In genomic region chr7:42090806-42091205, GRCh38 we compare ENCODE assay signal across 21 cellular contexts.
DNase-seq lines count a peak whose midpoint lies in the region; ATAC-seq and TF ChIP-seq lines count a peak whose summit lies in the region.
"Had no signal": no experiment of that assay in that cellular context is flagged by ENCODE, and none has a peak within 500 bp of the region (broad histone marks: within the 10 kb centered on the region; RNA-seq: fewer than 3 reads in every experiment).

No MANE protein-coding gene starts in this region.

- peak overlapping the region; percentile 91 for H3K27ac Mint-ChIP-seq in mesothelial cell of epicardium
- H3K27ac Mint-ChIP-seq in type B pancreatic cell: peak overlapping the region; percentile 63
- H3K27ac Mint-ChIP-seq: activated CD4-positive, alpha-beta T cell treated with anti-CD3 and anti-CD28 coated beads, Interleukin-2, amount 10 ng/mL, durations not matched to agents 24 days and 14 days; activated T-cell treated with anti-CD3 and anti-CD28 coated beads, Interleukin-2, amount 50 U/mL, for 24 hours had no signal

- CTCF ChIA-PET in IMR-90 (lab: Yijun Ruan, JAX): no interaction called here

- no peak for TF ChIP-seq RAD21 in IMR-90 (IDR thresholded peaks at IDR 0.05; ENCODE audit: low read length)

- no peak overlapping the region for H3K4me2 ChIP-seq in IMR-90 (ENCODE audit: low read depth, low read length)

- no peak overlapping the region for H3K18ac ChIP-seq in IMR-90 (ENCODE audit: low read depth, low read length)

- H4K20me1 ChIP-seq in IMR-90 (ENCODE audit: insufficient read depth, low read length): peaks cover 18% of the 10 kb centered on the region

- in situ Hi-C loops in IMR-90 (cut with MboI; ENCODE audit: low sequenced_read_pairs): no loop called here

- H4K91ac ChIP-seq in IMR-90 (ENCODE audit: insufficient read depth, low read depth, low read length): 0 out of 2 replicates have a peak overlapping the region, but pooled peaks have one; percentile 36

- POLR2A ChIA-PET in IMR-90 (lab: Charles Lee; ENCODE audit: unreplicated experiment): no interaction called here

- no peak for TF ChIP-seq EP300 in esophagus muscularis mucosa (IDR thresholded peaks at IDR 0.05)

- no peak overlapping the region for H2AFZ ChIP-seq in IMR-90 (replicated peaks; ENCODE audit: low read length, poor library complexity)

- 0 out of 2 replicates have a peak overlapping the region, but pooled peaks have one; percentile 3 for H2BK20ac ChIP-seq in IMR-90 (ENCODE audit: low read depth, low read length)

- TF ChIP-seq CTCF in IMR-90 (conservative IDR thresholded peaks at IDR 0.05; ENCODE audit: low read depth, low read length) (no peak), esophagus muscularis mucosa (IDR thresholded peaks at IDR 0.05) (no peak), mesothelial cell of epicardium (IDR thresholded peaks at IDR 0.05; ENCODE audit: unreplicated experiment) (no peak), type B pancreatic cell (conservative IDR thresholded peaks at IDR 0.05) (no peak), spleen (IDR thresholded peaks at IDR 0.05 in 8 of 11, conservative IDR thresholded peaks at IDR 0.05 in 3 of 11) (no peak)

- H3K4me1 ChIP-seq in IMR-90 (ENCODE audit: control insufficient read depth, insufficient read depth, low read length) (peaks cover 19% of the 10 kb centered on the region), esophagus muscularis mucosa (peaks cover under 1 to 60% (median 42%) of the 10 kb centered on the region in 4 donors), spleen (no peaks in the 10 kb centered on the region)
- H3K4me1 ChIP-seq: gastrocnemius medialis had no signal

- dilution Hi-C loops in IMR-90 (cut with HindIII; ENCODE audit: low sequenced_read_pairs, unreplicated experiment): no loop called here

- no peak overlapping the region for H2BK120ac ChIP-seq in IMR-90 (ENCODE audit: low read depth, low read length)

- peaks cover 53% of the 10 kb centered on the region for H3K4me1 Mint-ChIP-seq in mesothelial cell of epicardium
- peaks cover 70% of the 10 kb centered on the region for H3K4me1 Mint-ChIP-seq in type B pancreatic cell (ENCODE audit: unreplicated experiment)
- H3K4me1 Mint-ChIP-seq: activated CD4-positive, alpha-beta T cell treated with anti-CD3 and anti-CD28 coated beads, Interleukin-2, amount 10 ng/mL, durations not matched to agents 24 days and 14 days had no signal

- TF ChIP-seq POLR2A in IMR-90 (IDR thresholded peaks at IDR 0.05; ENCODE audit: low read depth, low read length) (no peak), esophagus muscularis mucosa (IDR thresholded peaks at IDR 0.05; ENCODE audit: low read depth) (no peak), spleen (IDR thresholded peaks at IDR 0.05) (no peak)

- H3K79me1 ChIP-seq in IMR-90 (ENCODE audit: low read depth in 1 of 2, low read length in 2 of 2): peaks cover 9 to 57% of the 10 kb centered on the region in 2 experiments; a peak in 2 of 4 replicates

- no peak overlapping the region for H3K56ac ChIP-seq in IMR-90 (ENCODE audit: extremely low read depth, insufficient read depth, low read length)

- H3K4me3 Mint-ChIP-seq in mesothelial cell of epicardium (no peak overlapping the region), type B pancreatic cell (no peak overlapping the region)
- H3K4me3 Mint-ChIP-seq: activated CD4-positive, alpha-beta T cell treated with anti-CD3 and anti-CD28 coated beads, Interleukin-2, amount 10 ng/mL, durations not matched to agents 24 days and 14 days; activated T-cell treated with anti-CD3 and anti-CD28 coated beads, Interleukin-2, amount 50 U/mL, for 24 hours had no signal

- H3K4me3 ChIP-seq in IMR-90 (ENCODE audit: insufficient read depth, low read depth, low read length): no peak overlapping the region
- no peak overlapping the region for H3K4me3 ChIP-seq in esophagus muscularis mucosa
- no peak overlapping the region for H3K4me3 ChIP-seq in spleen
- H3K4me3 ChIP-seq: gastrocnemius medialis had no signal

- H3K36me3 Mint-ChIP-seq in mesothelial cell of epicardium (peaks cover 4% of the 10 kb centered on the region), type B pancreatic cell (peaks cover 42% of the 10 kb centered on the region)

- H3K9me3 Mint-ChIP-seq in mesothelial cell of epicardium (peaks cover 5% of the 10 kb centered on the region), type B pancreatic cell (no peaks in the 10 kb centered on the region)
- H3K9me3 Mint-ChIP-seq: activated CD4-positive, alpha-beta T cell treated with anti-CD3 and anti-CD28 coated beads, Interleukin-2, amount 10 ng/mL, durations not matched to agents 24 days and 14 days; activated T-cell treated with anti-CD3 and anti-CD28 coated beads, Interleukin-2, amount 50 U/mL, for 24 hours had no signal

- no peak overlapping the region for H3K9ac ChIP-seq in IMR-90 (ENCODE audit: low read depth, low read length)

- no peaks in the 10 kb centered on the region; the same call in 1 of the 2 replicates for H3K36me3 ChIP-seq in IMR-90 (ENCODE audit: control insufficient read depth, insufficient read depth, low read length)
- H3K36me3 ChIP-seq in esophagus muscularis mucosa: peaks cover 0 to 4% (median 0%) of the 10 kb centered on the region in 4 donors
- H3K36me3 ChIP-seq in spleen: no peaks in the 10 kb centered on the region
- H3K36me3 ChIP-seq: gastrocnemius medialis had no signal

- H2BK15ac ChIP-seq in IMR-90 (ENCODE audit: low read depth, low read length): no peak overlapping the region

- peak overlapping the region; percentile 30 for H2AK5ac ChIP-seq in IMR-90 (ENCODE audit: low read depth, low read length)

- BruUV-seq in IMR-90 (replicated peaks; lab: Mats Ljungman, UMichigan): no TSS peak

- H3K27me3 Mint-ChIP-seq in mesothelial cell of epicardium (ENCODE audit: low read depth) (no peaks in the 10 kb centered on the region), type B pancreatic cell (peaks cover 3% of the 10 kb centered on the region)
- H3K27me3 Mint-ChIP-seq: activated CD4-positive, alpha-beta T cell treated with anti-CD3 and anti-CD28 coated beads, Interleukin-2, amount 10 ng/mL, durations not matched to agents 24 days and 14 days; activated T-cell treated with anti-CD3 and anti-CD28 coated beads, Interleukin-2, amount 50 U/mL, for 24 hours had no signal

- H3K9me1 ChIP-seq in IMR-90 (ENCODE audit: insufficient read depth, low read length): peaks cover 23% of the 10 kb centered on the region

- peak overlapping the region; percentile 68; the same call in 1 of the 2 replicates for H3K14ac ChIP-seq in IMR-90 (replicated peaks; ENCODE audit: low read depth, low read length)

- no peak for DNase-seq in IMR-90
- DNase-seq in esophagus muscularis mucosa (ENCODE audit: extremely low spot score): no peak
- no peak for DNase-seq in mesothelial cell of epicardium (ENCODE audit: low spot score in 2 of 2, unreplicated experiment in 2 of 2)
- no peak for DNase-seq in type B pancreatic cell (ENCODE audit: extremely low spot score, unreplicated experiment)
- DNase-seq in activated CD4-positive, alpha-beta T cell treated with anti-CD3 and anti-CD28 coated beads for 1 hour: no peak
- no peak for DNase-seq in T-helper 1 cell
- DNase-seq in spleen: no peak
- DNase-seq: activated CD4-positive, alpha-beta T cell treated with anti-CD3 and anti-CD28 coated beads, Interleukin-2, amount 10 ng/mL, durations not matched to agents 24 days and 14 days; activated gamma-delta T cell treated with Interleukin-2 at 50 U/mL for 16 hours; activated T-cell treated with anti-CD3 and anti-CD28 coated beads, Interleukin-2, amount 50 U/mL, for 24 hours; C1 segment of cervical spinal cord; dermis blood vessel endothelial cell; gastrocnemius medialis; KG1; MM.1S; NCI-H1436 treated with DMSO at 0.1 percent for 48 hours; NCI-H2107; occipital lobe; stimulated activated CD4-positive, alpha-beta T cell treated with anti-CD3 and anti-CD28 coated beads, Interleukin-1b, Interleukin-23, amount 100 ng/mL, for 48 hours had no signal

- H3K23ac ChIP-seq in IMR-90 (ENCODE audit: low read depth, low read length): peak overlapping the region; percentile 60; the same call in 1 of the 2 replicates

- no peak overlapping the region for H2AK9ac ChIP-seq in IMR-90 (replicated peaks; ENCODE audit: low read depth, low read length, poor library complexity)

- 95% methylated on average over 4 of the region's 5 CpGs; no CpG with 5 or more reads in 1 of the 2 experiments for WGBS in IMR-90 (ENCODE audit: extremely low coverage in 2 of 2, insufficient read length in 1 of 2), 2 experiments
- 92% methylated on average over 5 of the region's 5 CpGs for WGBS in esophagus muscularis mucosa
- WGBS in spleen, 5 donors: 84 to 99% (median 91%) methylated on average over 5 of the region's 5 CpGs

- H3K4ac ChIP-seq in IMR-90 (ENCODE audit: low read depth, low read length): peak overlapping the region; percentile 24; the same call in 1 of the 2 replicates

- H2BK5ac ChIP-seq in IMR-90 (ENCODE audit: low read depth, low read length, poor library complexity, severe bottlenecking): no peak overlapping the region

- intact Hi-C loops in IMR-90 (cut with micrococcal nuclease): no loop called here
- intact Hi-C loops in esophagus muscularis mucosa (cut with DNase I): no loop called here
- intact Hi-C loops in spleen (cut with DNase I; ENCODE audit: low total_unique reads): no loop called here

- no peaks in the 10 kb centered on the region for H3K27me3 ChIP-seq in IMR-90 (ENCODE audit: control insufficient read depth, insufficient read depth, low read length)
- H3K27me3 ChIP-seq in esophagus muscularis mucosa: no peaks in the 10 kb centered on the region
- H3K27me3 ChIP-seq in spleen (replicated peaks in 1 of 7): no peaks in the 10 kb centered on the region
- H3K27me3 ChIP-seq: gastrocnemius medialis had no signal

- ATAC-seq in IMR-90 (ENCODE audit: low read depth): no peak
- ATAC-seq: gastrocnemius medialis, Right ventricle myocardium inferior, SK-N-SH treated with all-trans-retinoic acid at 6 μM for 48 hours had no signal

- no peak overlapping the region; a peak in 1 of 4 replicates for H4K8ac ChIP-seq in IMR-90 (ENCODE audit: low read depth in 2 of 2, low read length in 2 of 2)

- H3K9me3 ChIP-seq in IMR-90 (ENCODE audit: control insufficient read depth, insufficient read depth, low read length) (no peaks in the 10 kb centered on the region), esophagus muscularis mucosa (no peaks in the 10 kb centered on the region), spleen (no peaks in the 10 kb centered on the region)
- H3K9me3 ChIP-seq: gastrocnemius medialis had no signal

- H3K27ac ChIP-seq in IMR-90 (ENCODE audit: insufficient read depth, low read length): peak overlapping the region; percentile 81; the same call in 1 of the 2 replicates
- peak overlapping the region in 3 of 4 donors; percentile 62 to 64 (median 63) for H3K27ac ChIP-seq in esophagus muscularis mucosa (replicated peaks in 1 of 4)
- H3K27ac ChIP-seq in spleen: no peak overlapping the region
- H3K27ac ChIP-seq: gastrocnemius medialis had no signal

- no peak overlapping the region for H4K5ac ChIP-seq in IMR-90 (ENCODE audit: low read depth, low read length)

TF ChIP-seq in IMR-90, 13 proteins besides CTCF, POLR2A, EP300 and RAD21 (continues in another document):
- TF ChIP-seq CHD1 (IDR thresholded peaks at IDR 0.05; ENCODE audit: low read depth, low read length) (no peak), RFX5 (IDR thresholded peaks at IDR 0.05; ENCODE audit: low read depth, low read length) (no peak), FOS (IDR thresholded peaks at IDR 0.05; ENCODE audit: low read depth, low read length) (no peak), NFE2L2 (IDR thresholded peaks at IDR 0.05; ENCODE audit: low read depth, low read length) (no peak)

Comparison
In these comparisons a context has a peak if more than half of its experiments do, and no peak if none do; other contexts are left out.
1. H3K27ac ChIP-seq: peak in IMR-90 (single experiment) and esophagus muscularis mucosa (3 of 4); none in spleen (0 of 8).